In genomic region chr9:96158147-96158546, GRCh38 we compare ENCODE assay signal across 15 cellular contexts.
A peak's percentile ranks its signal among the peaks of the same experiment; 100 is the strongest.
DNase-seq lines count a peak whose midpoint lies in the region; ATAC-seq, FAIRE-seq and TF ChIP-seq lines count a peak whose summit lies in the region.
"Had no signal": no experiment of that assay in that cellular context is flagged by ENCODE, and none has a peak within 500 bp of the region (broad histone marks: within the 10 kb centered on the region; RNA-seq: fewer than 3 reads in every experiment).

No MANE protein-coding gene starts in this region.

- in situ Hi-C loops in K562 (cut with MboI), result no loop called here

- no peak for TF ChIP-seq POLR2A in K562 (conservative IDR thresholded peaks at IDR 0.05)
- no peak for TF ChIP-seq POLR2A in sigmoid colon (IDR thresholded peaks at IDR 0.05)

- no TSS peak for BruUV-seq in K562 (replicated peaks; lab: Mats Ljungman, UMichigan)

- no peaks in the 10 kb centered on the region; the same call in 1 of the 2 replicates for H4K20me1 ChIP-seq in K562 (replicated peaks; ENCODE audit: control insufficient read depth, insufficient read depth, low read length)

- H3K4me2 ChIP-seq in K562 (ENCODE audit: insufficient read depth, low read length), result no peak overlapping the region

- H3K9me3 ChIP-seq in K562 (replicated peaks; ENCODE audit: control insufficient read depth, insufficient read depth, low read depth, low read length), result no peaks in the 10 kb centered on the region
- H3K9me3 ChIP-seq in sigmoid colon, result no peaks in the 10 kb centered on the region
- H3K9me3 ChIP-seq in BE2C, result no peaks in the 10 kb centered on the region

- no peaks in the 10 kb centered on the region for H3K36me3 ChIP-seq in K562 (ENCODE audit: control insufficient read depth, insufficient read depth, low read length)
- no peaks in the 10 kb centered on the region for H3K36me3 ChIP-seq in sigmoid colon
- no peaks in the 10 kb centered on the region for H3K36me3 ChIP-seq in BE2C

- TF ChIP-seq CTCF in HL-60 (IDR thresholded peaks at IDR 0.05; ENCODE audit: insufficient read depth, low read length) (no peak), K562 (IDR thresholded peaks at IDR 0.05 in 2 of 3, conservative IDR thresholded peaks at IDR 0.05 in 1 of 3; ENCODE audit: insufficient read depth in 2 of 3, low read depth in 1 of 3, low read length in 3 of 3) (peak; percentile 1 to 12 (median 11); a peak in 1 of 6 replicates), sigmoid colon (IDR thresholded peaks at IDR 0.05) (no peak), BE2C (IDR thresholded peaks at IDR 0.05; ENCODE audit: low read depth, low read length) (no peak)

- H3K27me3 ChIP-seq in HL-60 (ENCODE audit: insufficient read depth, poor library complexity, severe bottlenecking) (no peaks in the 10 kb centered on the region), K562 (ENCODE audit: control insufficient read depth in 2 of 2, insufficient read depth in 2 of 2, low read length in 2 of 2) (peaks cover 30 to 66% of the 10 kb centered on the region in 2 experiments), sigmoid colon (no peaks in the 10 kb centered on the region), BE2C (no peaks in the 10 kb centered on the region)

- H3K27ac ChIP-seq in HL-60 (replicated peaks) (peak overlapping the region; percentile 47), K562 (ENCODE audit: extremely low read depth, low read depth, low read length) (no peak overlapping the region), sigmoid colon (no peak overlapping the region)
- H3K27ac ChIP-seq: 22Rv1 had no signal

- H2AFZ ChIP-seq in K562 (ENCODE audit: low read depth, low read length), result no peak overlapping the region

- no peaks in the 10 kb centered on the region for H3K9me1 ChIP-seq in K562 (ENCODE audit: control insufficient read depth, insufficient read depth, low read length)

- H3K9ac ChIP-seq in K562 (ENCODE audit: insufficient read depth in 1 of 2, low read depth in 2 of 2, low read length in 2 of 2), result no peak overlapping the region

- H3K4me1 ChIP-seq in K562 (replicated peaks in 1 of 2; ENCODE audit: control insufficient read depth in 2 of 2, insufficient read depth in 2 of 2, low read length in 2 of 2) (no peaks in the 10 kb centered on the region), sigmoid colon (no peaks in the 10 kb centered on the region), BE2C (peaks cover 7% of the 10 kb centered on the region; the same call in 1 of the 2 replicates)

- CTCF ChIA-PET in K562 (lab: Yijun Ruan, JAX; ENCODE audit: low intra/inter-chr PET ratio), result no interaction called here

- 1% methylated on average over 7 of the region's 8 CpGs for WGBS in K562 (ENCODE audit: insufficient coverage, low coverage, missing lambda C conversion rate)
- 90 to 94% methylated on average over 8 of the region's 8 CpGs for WGBS in sigmoid colon, 2 donors

- peak; percentile 70 for ATAC-seq in K562

- peak; percentile 39 for DNase-seq in activated CD8-positive, alpha-beta memory T cell treated with anti-CD3 and anti-CD28 coated beads, Interleukin-2, amount 50 U/mL, for 48 hours
- DNase-seq in activated CD8-positive, alpha-beta memory T cell treated with anti-CD3 and anti-CD28 coated beads for 24 hours, result no peak
- DNase-seq in HL-60 (ENCODE audit: low read depth in 1 of 2, low spot score in 1 of 2) (no peak), K562 (ENCODE audit: extremely low read depth in 1 of 4, low spot score in 3 of 4) (peak in 1 of 4 experiments; percentile 9), sigmoid colon (peak; percentile 28), mesenteric fat pad (ENCODE audit: low spot score) (no peak), NCI-H1436 treated with DMSO at 0.1 percent for 48 hours (lab: John Stamatoyannopoulos, UW) (no peak), BE2C (no peak)
- DNase-seq: C1 segment of cervical spinal cord; CD4-positive, alpha-beta T cell; DMS153; DMS79 treated with DMSO at 0.1 percent for 48 hours; GDM1; H7 had no signal

- TF ChIP-seq EP300 in K562 (IDR thresholded peaks at IDR 0.05; ENCODE audit: low read length) (no peak), sigmoid colon (IDR thresholded peaks at IDR 0.05) (no peak)

- no peak for FAIRE-seq in K562 (lab: Jason Lieb, UNC)

- POLR2A ChIA-PET in K562 (lab: Yijun Ruan, JAX), result interaction anchor here (1.1 kb wide), 1 partner anchor 21 kb away, joined by 4 read pairs; no protein-coding TSS in a partner anchor

- TF ChIP-seq RAD21 in K562 (CRISPR knock-in tag; conservative IDR thresholded peaks at IDR 0.05 in 1 of 2, IDR thresholded peaks at IDR 0.05 in 1 of 2), result peak in 1 of 2 experiments; percentile 4; a peak in 1 of 4 replicates

- H3K4me3 ChIP-seq in HL-60 (replicated peaks; ENCODE audit: insufficient read depth, low read length) (no peak overlapping the region), K562 (no peak overlapping the region), sigmoid colon (no peak overlapping the region), BE2C (ENCODE audit: low read depth, low read length) (no peak overlapping the region)

- H3K79me2 ChIP-seq in K562 (ENCODE audit: control insufficient read depth, insufficient read depth, low read length), result no peaks in the 10 kb centered on the region

- intact Hi-C loops in K562 (cut with micrococcal nuclease), result no loop called here
- intact Hi-C loops in sigmoid colon (cut with DNase I), result no loop called here

TF ChIP-seq in K562, 482 proteins besides CTCF, POLR2A, EP300 and RAD21:
- peak; percentile 63 for TF ChIP-seq MEIS2 (IDR thresholded peaks at IDR 0.05; ENCODE audit: partially characterized antibody)
- TF ChIP-seq RUNX1 (IDR thresholded peaks at IDR 0.05; ENCODE audit: low read depth), result no peak
- TF ChIP-seq ZNF586 (CRISPR knock-in tag; conservative IDR thresholded peaks at IDR 0.05), result no peak
- TF ChIP-seq SIN3B (IDR thresholded peaks at IDR 0.05; ENCODE audit: low read depth), result no peak
- TF ChIP-seq RCOR1 (IDR thresholded peaks at IDR 0.05; ENCODE audit: borderline replicate concordance in 1 of 2, low read depth in 2 of 2, low read length in 2 of 2), result no peak
- TF ChIP-seq, protein P1, sequence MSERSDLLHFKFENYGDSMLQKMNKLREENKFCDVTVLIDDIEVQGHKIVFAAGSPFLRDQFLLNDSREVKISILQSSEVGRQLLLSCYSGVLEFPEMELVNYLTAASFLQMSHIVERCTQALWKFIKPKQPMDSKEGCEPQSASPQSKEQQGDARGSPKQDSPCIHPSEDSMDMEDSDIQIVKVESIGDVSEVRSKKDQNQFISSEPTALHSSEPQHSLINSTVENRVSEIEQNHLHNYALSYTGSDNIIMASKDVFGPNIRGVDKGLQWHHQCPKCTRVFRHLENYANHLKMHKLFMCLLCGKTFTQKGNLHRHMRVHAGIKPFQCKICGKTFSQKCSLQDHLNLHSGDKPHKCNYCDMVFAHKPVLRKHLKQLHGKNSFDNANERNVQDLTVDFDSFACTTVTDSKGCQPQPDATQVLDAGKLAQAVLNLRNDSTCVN (CRISPR knock-in tag; IDR thresholded peaks at IDR 0.05), result no peak
- no peak for TF ChIP-seq PHF8 (IDR thresholded peaks at IDR 0.05; ENCODE audit: borderline replicate concordance, low read length)

Comparison
In these comparisons a context has a peak if more than half of its experiments do, and no peak if none do; other contexts are left out.
1. DNase-seq: peak in activated CD8-positive, alpha-beta memory T cell treated with anti-CD3 and anti-CD28 coated beads, Interleukin-2, amount 50 U/mL, for 48 hours (single experiment) and sigmoid colon (single experiment); none in activated CD8-positive, alpha-beta memory T cell treated with anti-CD3 and anti-CD28 coated beads for 24 hours (single experiment), HL-60 (0 of 2), mesenteric fat pad (single experiment), NCI-H1436 treated with DMSO at 0.1 percent for 48 hours (single experiment) and BE2C (single experiment).
2. CTCF ChIP-seq: peak in K562 (3 of 3); none in HL-60 (single experiment), sigmoid colon (0 of 4) and BE2C (single experiment).